In genomic region chr17:47267354-47267828, GRCh38 we compare ENCODE assay signal across 11 cellular contexts.
DNase-seq lines count a peak whose midpoint lies in the region; ATAC-seq, FAIRE-seq and TF ChIP-seq lines count a peak whose summit lies in the region.
"Had no signal": no experiment of that assay in that cellular context is flagged by ENCODE, and none has a peak within 500 bp of the region (broad histone marks: within the 10 kb centered on the region; RNA-seq: fewer than 3 reads in every experiment).

No MANE protein-coding gene starts in this region.

- no peak overlapping the region for H3K4me3 ChIP-seq in fibroblast of pulmonary artery (replicated peaks; ENCODE audit: low read depth, low read length)
- no peak overlapping the region for H3K4me3 ChIP-seq in rectal smooth muscle tissue (ENCODE audit: low read length)

- FAIRE-seq in GM19239 (lab: Jason Lieb, UNC): no peak

- no peaks in the 10 kb centered on the region for H3K36me3 ChIP-seq in rectal smooth muscle tissue (ENCODE audit: control insufficient read depth, insufficient read depth, low read length)

- H3K27ac ChIP-seq in rectal smooth muscle tissue (ENCODE audit: low read depth, low read length): peak overlapping the region; percentile 51

- no peak for TF ChIP-seq CTCF in fibroblast of pulmonary artery (IDR thresholded peaks at IDR 0.05; ENCODE audit: low read length, missing control alignments)

- H3K27me3 ChIP-seq in rectal smooth muscle tissue (ENCODE audit: control insufficient read depth, insufficient read depth, low read length): no peaks in the 10 kb centered on the region

- ATAC-seq in HG03439 (IDR thresholded peaks at IDR 0.05; ENCODE audit: unreplicated experiment): no peak

- peaks cover 22% of the 10 kb centered on the region for H3K4me1 ChIP-seq in rectal smooth muscle tissue (ENCODE audit: control insufficient read depth, insufficient read depth, low read length)

- DNase-seq in GM03348 (ENCODE audit: low spot score) (peak; percentile 70), T1000 (lab: John Stamatoyannopoulos, UW) (peak; percentile 89), fibroblast of pulmonary artery (ENCODE audit: low read depth) (peak; percentile 71), NCI-H187 treated with DMSO at 0.1 percent for 48 hours (lab: John Stamatoyannopoulos, UW) (no peak), SKM-1 treated with dmso at 0.1 percent for 144 hours (lab: John Stamatoyannopoulos, UW; ENCODE audit: unreplicated experiment) (no peak), GM19239 (ENCODE audit: insufficient read length, low spot score) (no peak)
- DNase-seq: effector CD4-positive, alpha-beta T cell; left cardiac atrium; NCI-H1417 had no signal

- no peak overlapping the region for H3K9ac ChIP-seq in rectal smooth muscle tissue (ENCODE audit: low read length)

Comparison
In these comparisons a context has a peak if more than half of its experiments do, and no peak if none do; other contexts are left out.
1. DNase-seq: peak in GM03348 (single experiment), T1000 (single experiment) and fibroblast of pulmonary artery (single experiment); none in NCI-H187 treated with DMSO at 0.1 percent for 48 hours (single experiment), SKM-1 treated with dmso at 0.1 percent for 144 hours (single experiment) and GM19239 (single experiment).